9 cellular contexts compared by ENCODE assay signal in genomic region chr12:47776471-47777143, GRCh38. TPM values are rescaled to one million over a fixed set of nuclear protein-coding genes. Genes with fewer than 3 reads are reported as not detected.
DNase-seq lines count a peak whose midpoint lies in the region; FAIRE-seq and TF ChIP-seq lines count a peak whose summit lies in the region.
"Had no signal": no experiment of that assay in that cellular context is flagged by ENCODE, and none has a peak within 500 bp of the region (broad histone marks: within the 10 kb centered on the region; RNA-seq: fewer than 3 reads in every experiment).

No MANE protein-coding gene starts in this region.

- no peak for TF ChIP-seq POLR2A in H1 (IDR thresholded peaks at IDR 0.05; ENCODE audit: control extremely low read depth in 1 of 2, low read depth in 2 of 2, low read length in 2 of 2)

- H3K27ac ChIP-seq in HEK293 (ENCODE audit: extremely low read depth, low read depth, low read length) (peak overlapping the region; percentile 12; the same call in 1 of the 2 replicates), H1 (ENCODE audit: low read depth, low read length) (no peak overlapping the region), parathyroid adenoma (peak overlapping the region; percentile 92)

- no peak for TF ChIP-seq RAD21 in H1 (IDR thresholded peaks at IDR 0.05 in 1 of 2, conservative IDR thresholded peaks at IDR 0.05 in 1 of 2; ENCODE audit: low read depth in 2 of 2, low read length in 2 of 2)

- H3K14ac ChIP-seq in H1 (ENCODE audit: insufficient read length) = no peak overlapping the region

- 0 out of 2 replicates have a peak overlapping the region, but pooled peaks have one; percentile 90 for H2AK5ac ChIP-seq in H1 (ENCODE audit: low read depth, low read length)

- WGBS in H1 (ENCODE audit: extremely low coverage in 1 of 2, insufficient coverage in 1 of 2, insufficient read length in 1 of 2, insufficient replicate concordance in 2 of 2, low coverage in 1 of 2, low lambda C conversion rate in 2 of 2, missing lambda C conversion rate in 1 of 2), 2 experiments = 78% methylated on average over 5 of the region's 5 CpGs; no CpG with 5 or more reads in 1 of the 2 experiments

- peak overlapping the region; percentile 35; the same call in 1 of the 2 replicates for H2BK5ac ChIP-seq in H1 (ENCODE audit: low read depth, low read length)

- H3K79me1 ChIP-seq in H1 (ENCODE audit: low read depth, low read length) = no peaks in the 10 kb centered on the region

- peaks cover 4% of the 10 kb centered on the region; the same call in 1 of the 2 replicates for H3K23me2 ChIP-seq in H1 (ENCODE audit: low read depth, low read length)

- in situ Hi-C loops in KBM-7 (cut with MboI; ENCODE audit: low pct_unique_long_range_greater_than_20kb, low sequenced_read_pairs) = loop anchor here (5.0 kb wide), 1 partner anchor 34 kb away; no protein-coding TSS in a partner anchor

- no peak overlapping the region for H3K18ac ChIP-seq in H1 (ENCODE audit: extremely low read depth, low read length)

- no peak overlapping the region for H3K56ac ChIP-seq in H1 (replicated peaks; ENCODE audit: insufficient read length, low read depth, low read length)

- H3K9me3 ChIP-seq in HEK293 (ENCODE audit: control insufficient read depth, insufficient read depth, low read depth, low read length) (no peaks in the 10 kb centered on the region), H1 (ENCODE audit: insufficient read depth in 2 of 2, low read depth in 1 of 2, low read length in 1 of 2) (no peaks in the 10 kb centered on the region), parathyroid adenoma (ENCODE audit: control insufficient read depth, low read length) (no peaks in the 10 kb centered on the region)

- DNase-seq in AG09309 (ENCODE audit: low read depth) = peak; percentile 33
- no peak for DNase-seq in H1 (ENCODE audit: low read depth in 1 of 2, low spot score in 2 of 2)
- DNase-seq in NCI-H1436 treated with DMSO at 0.1 percent for 48 hours (lab: John Stamatoyannopoulos, UW) = no peak
- no peak for DNase-seq in NCI-H2029 (lab: John Stamatoyannopoulos, UW)
- DNase-seq in KBM-7 = no peak
- DNase-seq in HuH-7.5 (ENCODE audit: low spot score) = no peak
- DNase-seq: activated T-cell treated with anti-CD3 and anti-CD28 coated beads, Interleukin-2, amount 50 U/mL, for 72 hours had no signal

- POLR2A ChIA-PET in HEK293 (lab: Yijun Ruan, JAX) (interaction anchor here (0.6 to 1.3 kb wide), 2 partner anchors 8 to 44 kb away, joined by 3 to 4 read pairs; no protein-coding TSS in a partner anchor), H1 (lab: Charles Lee; ENCODE audit: partially characterized antibody) (interaction anchor here (0.8 to 4.4 kb wide), 9 partner anchors 9 to 71 kb away, joined by 3 to 22 read pairs (median 4); partner anchors contain the start of gene RPAP3)

- no peak overlapping the region for H4K8ac ChIP-seq in H1 (ENCODE audit: extremely low read depth, insufficient read depth, low read length)

- H3K9ac ChIP-seq in H1 (replicated peaks in 1 of 4; ENCODE audit: extremely low read depth in 1 of 4, low read depth in 3 of 4, low read length in 3 of 4) (no peak overlapping the region), parathyroid adenoma (no peak overlapping the region)

- H3K23ac ChIP-seq in H1 (ENCODE audit: insufficient read length) = no peak overlapping the region

- H4K5ac ChIP-seq in H1 (ENCODE audit: insufficient read length, low read depth, low read length) = no peak overlapping the region

- no peak overlapping the region for H2BK20ac ChIP-seq in H1 (ENCODE audit: low read length)

- H3K27me3 ChIP-seq in H1 (replicated peaks in 1 of 4; ENCODE audit: control insufficient read depth in 3 of 4, extremely low read depth in 1 of 4, insufficient read depth in 3 of 4, low read length in 3 of 4) (peaks cover 0 to 21% (median 11%) of the 10 kb centered on the region in 4 experiments; a peak in 4 of 7 replicates), parathyroid adenoma (ENCODE audit: control insufficient read depth, insufficient read depth, low read length) (no peaks in the 10 kb centered on the region)

- H3K36me3 ChIP-seq in HEK293 (ENCODE audit: control insufficient read depth in 2 of 2, insufficient read depth in 1 of 2, low read length in 2 of 2) (peaks cover 0 to 4% of the 10 kb centered on the region in 2 experiments; a peak in 1 of 3 replicates), H1 (ENCODE audit: control insufficient read depth in 2 of 4, insufficient read depth in 4 of 4, low read length in 3 of 4) (no peaks in the 10 kb centered on the region), parathyroid adenoma (ENCODE audit: control insufficient read depth, insufficient read depth, low read length) (no peaks in the 10 kb centered on the region)

- no peak overlapping the region; the same call in 1 of the 2 replicates for H2BK15ac ChIP-seq in H1 (ENCODE audit: low read length)

- H3K4me1 ChIP-seq in HEK293 (ENCODE audit: control insufficient read depth, insufficient read depth, low read length) = no peaks in the 10 kb centered on the region; the same call in 1 of the 2 replicates
- H3K4me1 ChIP-seq in H1 (replicated peaks in 1 of 4; ENCODE audit: control insufficient read depth in 3 of 4, insufficient read depth in 4 of 4, low read length in 3 of 4) = peaks cover 0 to 25% (median 16%) of the 10 kb centered on the region in 4 experiments; a peak in 6 of 7 replicates
- peaks cover 56% of the 10 kb centered on the region for H3K4me1 ChIP-seq in parathyroid adenoma

- H2BK120ac ChIP-seq in H1 (replicated peaks; ENCODE audit: low read depth, low read length) = no peak overlapping the region

- H4K91ac ChIP-seq in H1 (replicated peaks; ENCODE audit: insufficient read length, low read length) = no peak overlapping the region

- H3K4me2 ChIP-seq in H1 (ENCODE audit: insufficient read depth in 1 of 2, low read depth in 2 of 2, low read length in 2 of 2) (no peak overlapping the region), parathyroid adenoma (ENCODE audit: low read length) (peak overlapping the region; percentile 44)

- no peak for TF ChIP-seq EP300 in H1 (IDR thresholded peaks at IDR 0.05; ENCODE audit: borderline replicate concordance in 1 of 2, low read depth in 2 of 2, low read length in 2 of 2)

- CTCF ChIA-PET in HEK293 (lab: Yijun Ruan, JAX) (interaction anchor here (0.7 to 19.6 kb wide), 8 partner anchors 8 to 173 kb away, joined by 3 to 784 read pairs (median 53); no protein-coding TSS in a partner anchor), H1 (lab: Charles Lee; ENCODE audit: partially characterized antibody) (interaction anchor here (0.9 to 58.8 kb wide), 9 partner anchors 9 to 85 kb away, joined by 3 to 2442 read pairs (median 6); partner anchors contain the start of genes ENDOU, RAPGEF3 and RPAP3)

- H3K4ac ChIP-seq in H1 (replicated peaks; ENCODE audit: insufficient read length, low read depth, low read length) = no peak overlapping the region

- H3K79me2 ChIP-seq in H1 (ENCODE audit: control insufficient read depth in 1 of 2, insufficient read depth in 2 of 2, low read length in 2 of 2) (no peaks in the 10 kb centered on the region), parathyroid adenoma (peaks cover 15% of the 10 kb centered on the region)

- no peak overlapping the region for H2AFZ ChIP-seq in H1 (ENCODE audit: low read length)
- no peak overlapping the region for H2AFZ ChIP-seq in parathyroid adenoma

- H3K4me3 ChIP-seq in AG09309 (ENCODE audit: control insufficient read depth, low read depth, low read length) (no peak overlapping the region), HEK293 (ENCODE audit: low read depth, low read length) (no peak overlapping the region), H1 (ENCODE audit: extremely low read depth in 1 of 4, insufficient read depth in 2 of 4, low read depth in 3 of 4, low read length in 4 of 4) (no peak overlapping the region), parathyroid adenoma (ENCODE audit: low read depth, low read length) (peak overlapping the region; percentile 11)

- peak overlapping the region; percentile 27; the same call in 1 of the 2 replicates for H2BK12ac ChIP-seq in H1 (ENCODE audit: low read depth, low read length)

- no peak for FAIRE-seq in H1 (lab: Jason Lieb, UNC)

- TF ChIP-seq CTCF in AG09309 (IDR thresholded peaks at IDR 0.05; ENCODE audit: control insufficient read depth, insufficient read depth, low read depth, low read length, missing control alignments) (no peak), HEK293 (tag by site-specific recombination; IDR thresholded peaks at IDR 0.05) (no peak), H1 (IDR thresholded peaks at IDR 0.05; ENCODE audit: control extremely low read depth in 1 of 3, insufficient read depth in 1 of 3, low read depth in 1 of 3, low read length in 3 of 3) (no peak), parathyroid adenoma (IDR thresholded peaks at IDR 0.05) (no peak)

- peaks cover 0 to 12% of the 10 kb centered on the region in 2 experiments for H4K20me1 ChIP-seq in H1 (replicated peaks in 1 of 2; ENCODE audit: control insufficient read depth in 1 of 2, insufficient read depth in 2 of 2, low read length in 2 of 2)

RNA-seq across cellular contexts. Expression of gene SLC48A1, which starts 3.6 kb away (rescaled TPM):
- total RNA-seq in H1 (2021; fragmentation: NEBNext Ultra II Directional; extraction: Animal tissue kit (Norgen Biotek cat#: 25700)) = 14.0 and 14.1 TPM in 2 replicates
- 9.5 and 12.1 TPM in 2 replicates for polyA plus RNA-seq in H1 (2011; rRNA removed)
- 9.6 TPM for polyA plus RNA-seq in H1 (2011; cell fraction: cytosol; rRNA removed)
- 16.1 TPM for polyA plus RNA-seq in H1 (2011; cell fraction: nucleus; rRNA removed)
- 8.3 to 11.4 TPM (median 10.2 TPM) in 4 replicates for polyA plus RNA-seq in H1 (2012, experiment 1 of 2)
- polyA plus RNA-seq in H1 (2012, experiment 2 of 2) = 8.6 TPM
- polyA plus RNA-seq in H1 (2013, experiment 1 of 2) = 9.4 TPM
- 10.8 TPM for polyA plus RNA-seq in H1 (2013, experiment 2 of 2)
- 7.2 and 7.3 TPM in 2 replicates for polyA minus RNA-seq in H1 (2011; rRNA and poly(A)+ RNA removed)
- polyA minus RNA-seq in H1 (2011; cell fraction: cytosol; rRNA and poly(A)+ RNA removed) = 6.8 TPM
- polyA minus RNA-seq in H1 (2011; cell fraction: nucleus; rRNA and poly(A)+ RNA removed) = 7.3 TPM

RNA-seq across cellular contexts. Expression of gene RAPGEF3, which starts 17.9 kb away (rescaled TPM):
- total RNA-seq in H1 (2021; fragmentation: NEBNext Ultra II Directional; extraction: Animal tissue kit (Norgen Biotek cat#: 25700)) = 6.7 and 9.4 TPM in 2 replicates
- polyA plus RNA-seq in H1 (2011; rRNA removed) = 5.0 and 5.2 TPM in 2 replicates
- polyA plus RNA-seq in H1 (2011; cell fraction: cytosol; rRNA removed) = 6.0 TPM
- polyA plus RNA-seq in H1 (2011; cell fraction: nucleus; rRNA removed) = 31.6 TPM
- polyA plus RNA-seq in H1 (2012, experiment 1 of 2) = 4.1 to 5.7 TPM (median 5.2 TPM) in 4 replicates
- polyA plus RNA-seq in H1 (2012, experiment 2 of 2) = 3.1 TPM
- polyA plus RNA-seq in H1 (2013, experiment 1 of 2) = 4.2 TPM
- polyA plus RNA-seq in H1 (2013, experiment 2 of 2) = 3.9 TPM
- polyA minus RNA-seq in H1 (2011; rRNA and poly(A)+ RNA removed) = 5.2 and 8.0 TPM in 2 replicates
- polyA minus RNA-seq in H1 (2011; cell fraction: cytosol; rRNA and poly(A)+ RNA removed) = 1.8 TPM
- 16.2 TPM for polyA minus RNA-seq in H1 (2011; cell fraction: nucleus; rRNA and poly(A)+ RNA removed)

RNA-seq across cellular contexts. Expression of gene HDAC7, which starts 43.1 kb away (rescaled TPM):
- 82.0 and 84.9 TPM in 2 replicates for total RNA-seq in H1 (2021; fragmentation: NEBNext Ultra II Directional; extraction: Animal tissue kit (Norgen Biotek cat#: 25700))
- 25.5 and 52.0 TPM in 2 replicates for polyA plus RNA-seq in H1 (2011; rRNA removed)
- 27.2 TPM for polyA plus RNA-seq in H1 (2011; cell fraction: cytosol; rRNA removed)
- polyA plus RNA-seq in H1 (2011; cell fraction: nucleus; rRNA removed) = 208 TPM
- polyA plus RNA-seq in H1 (2012, experiment 1 of 2) = 46.5 to 68.3 TPM (median 65.5 TPM) in 4 replicates
- polyA plus RNA-seq in H1 (2012, experiment 2 of 2) = 57.8 TPM
- polyA plus RNA-seq in H1 (2013, experiment 1 of 2) = 40.9 TPM
- 38.9 TPM for polyA plus RNA-seq in H1 (2013, experiment 2 of 2)
- polyA minus RNA-seq in H1 (2011; rRNA and poly(A)+ RNA removed) = 11.6 and 23.5 TPM in 2 replicates
- 27.2 TPM for polyA minus RNA-seq in H1 (2011; cell fraction: cytosol; rRNA and poly(A)+ RNA removed)
- polyA minus RNA-seq in H1 (2011; cell fraction: nucleus; rRNA and poly(A)+ RNA removed) = 48.1 TPM

RNA-seq across cellular contexts. Expression of gene ENDOU, which starts 51.3 kb away (rescaled TPM):
- total RNA-seq in H1 (2021; fragmentation: NEBNext Ultra II Directional; extraction: Animal tissue kit (Norgen Biotek cat#: 25700)) = not detected in 2 replicates
- polyA plus RNA-seq in H1 (2011; rRNA removed) = not detected in 2 replicates
- polyA plus RNA-seq in H1 (2011; cell fraction: cytosol; rRNA removed) = not detected
- not detected for polyA plus RNA-seq in H1 (2011; cell fraction: nucleus; rRNA removed)
- not detected in 4 replicates for polyA plus RNA-seq in H1 (2012, experiment 1 of 2)
- not detected for polyA plus RNA-seq in H1 (2012, experiment 2 of 2)
- not detected for polyA plus RNA-seq in H1 (2013, experiment 1 of 2)
- not detected for polyA plus RNA-seq in H1 (2013, experiment 2 of 2)
- 0.29 TPM in 1 of 2 replicates, not detected in the other for polyA minus RNA-seq in H1 (2011; rRNA and poly(A)+ RNA removed)
- not detected for polyA minus RNA-seq in H1 (2011; cell fraction: cytosol; rRNA and poly(A)+ RNA removed)
- polyA minus RNA-seq in H1 (2011; cell fraction: nucleus; rRNA and poly(A)+ RNA removed) = not detected
